In the genomic region with DNA sequence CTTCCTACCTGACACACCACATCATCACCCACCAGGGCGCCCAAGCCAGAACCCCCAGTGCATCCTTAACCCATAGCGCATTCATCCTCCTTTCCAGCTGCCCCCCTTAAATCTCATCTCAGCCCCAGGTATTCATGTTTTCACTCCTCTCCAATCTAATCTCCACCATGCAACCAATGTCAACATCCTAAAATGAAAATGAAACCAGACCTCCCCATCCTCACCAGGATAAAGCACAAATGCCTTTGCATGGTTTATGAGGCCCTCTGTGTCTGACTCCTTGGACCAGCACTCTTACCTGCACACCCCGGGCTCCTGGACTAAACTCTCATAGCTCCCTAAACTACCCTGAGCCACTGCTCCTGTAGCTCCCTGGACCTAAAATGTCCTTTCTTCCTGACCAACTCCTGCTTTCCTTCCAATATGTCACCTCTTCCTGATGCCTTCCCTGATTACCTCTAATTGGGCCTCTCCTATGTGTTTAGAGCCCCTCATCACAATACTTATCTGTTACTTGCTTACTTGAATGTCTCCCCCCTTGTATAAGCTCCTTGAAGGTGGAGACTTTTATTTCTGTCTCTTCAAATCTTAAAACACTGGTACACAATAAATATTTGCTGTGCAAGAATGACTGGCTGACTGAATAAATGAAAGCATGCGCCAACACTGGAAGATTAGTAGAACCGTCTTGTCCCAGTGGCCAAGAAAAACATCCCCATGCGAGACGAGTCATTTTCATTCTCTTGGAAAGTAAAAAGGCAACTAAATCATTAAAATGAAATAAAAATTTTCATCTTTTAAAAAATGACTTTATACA, we compare ENCODE assay signal across 13 cellular contexts.
DNase-seq lines count a peak whose midpoint lies in the region; ATAC-seq, FAIRE-seq and TF ChIP-seq lines count a peak whose summit lies in the region.
"Had no signal": no experiment of that assay in that cellular context is flagged by ENCODE, and none has a peak within 500 bp of the region (broad histone marks: within the 10 kb centered on the region; RNA-seq: fewer than 3 reads in every experiment).

No MANE protein-coding gene starts in this region.

- intact Hi-C loops in CD4-positive, alpha-beta T cell (cut with DNase I, micrococcal nuclease), result no loop called here
- intact Hi-C loops in activated T-helper 2 cell treated with anti-CD3 and anti-CD28 coated beads, Interferon-gamma antibody, Interleukin-2, Interleukin-4, amounts not matched to agents 10 μg/mL and 5 μg/mL and 100 μg/mL, durations not matched to agents 14 hours and 24 hours and 36 hours (cut with micrococcal nuclease), result loop anchor here (1.0 to 10.0 kb wide), 2 partner anchors 19 to 126 kb away; no protein-coding TSS in a partner anchor
- intact Hi-C loops in left ventricle myocardium inferior (cut with micrococcal nuclease), result no loop called here

- no peaks in the 10 kb centered on the region for H3K9me3 Mint-ChIP-seq in CD4-positive, alpha-beta T cell
- H3K9me3 Mint-ChIP-seq in activated T-helper 2 cell treated with anti-CD3 and anti-CD28 coated beads, Interferon-gamma antibody, Interleukin-2, Interleukin-4, amounts not matched to agents 10 μg/mL and 5 μg/mL and 100 μg/mL, durations not matched to agents 14 hours and 24 hours and 36 hours, result no peaks in the 10 kb centered on the region

- TF ChIP-seq POLR2A in H54 (IDR thresholded peaks at IDR 0.05; ENCODE audit: low read depth, low read length), result no peak

- in situ Hi-C loops in GM13977 (cut with MboI; ENCODE audit: low pct_unique_long_range_greater_than_20kb, low sequenced_read_pairs, unreplicated experiment), result loop anchor here (25.0 kb wide), 1 partner anchor 409 kb away; a partner anchor contains a TSS

- TF ChIP-seq CTCF in CD4-positive, alpha-beta T cell (IDR thresholded peaks at IDR 0.05), result no peak
- no peak for TF ChIP-seq CTCF in GM13977 (IDR thresholded peaks at IDR 0.05; ENCODE audit: extremely low read depth, insufficient read depth, missing control alignments)
- TF ChIP-seq CTCF in fibroblast of pulmonary artery (IDR thresholded peaks at IDR 0.05; ENCODE audit: low read length, missing control alignments), result no peak
- TF ChIP-seq CTCF in left ventricle myocardium inferior (IDR thresholded peaks at IDR 0.05; ENCODE audit: borderline replicate concordance), result no peak
- TF ChIP-seq CTCF in GM20000 (IDR thresholded peaks at IDR 0.05; ENCODE audit: extremely low read depth, missing control alignments), result no peak

- H3K4me1 ChIP-seq in left ventricle myocardium inferior, result peaks cover 29% of the 10 kb centered on the region

- no peaks in the 10 kb centered on the region for H3K9me3 ChIP-seq in CD4-positive, alpha-beta T cell (ENCODE audit: control insufficient read depth, low read length)
- no peaks in the 10 kb centered on the region for H3K9me3 ChIP-seq in left ventricle myocardium inferior (replicated peaks)
- H3K9me3 ChIP-seq: neutrophil had no signal

- peak; percentile 17 for ATAC-seq in CD4-positive, alpha-beta T cell (ENCODE audit: poor library complexity)
- ATAC-seq in GM18907 (IDR thresholded peaks at IDR 0.05; ENCODE audit: unreplicated experiment), result no peak

- H3K27ac ChIP-seq in CD4-positive, alpha-beta T cell (ENCODE audit: low read depth, low read length), result no peak overlapping the region
- no peak overlapping the region for H3K27ac ChIP-seq in left ventricle myocardium inferior (replicated peaks)
- H3K27ac ChIP-seq: C4-2B, cardiac muscle cell, neutrophil had no signal

- POLR2A ChIA-PET in CD4-positive, alpha-beta T cell (lab: Charles Lee), result no interaction called here

- H3K36me3 ChIP-seq in left ventricle myocardium inferior, result no peaks in the 10 kb centered on the region
- H3K36me3 ChIP-seq: cardiac muscle cell, neutrophil had no signal

- CTCF ChIA-PET in CD4-positive, alpha-beta T cell (lab: Charles Lee), result no interaction called here

- H3K4me1 Mint-ChIP-seq in CD4-positive, alpha-beta T cell (ENCODE audit: low read depth), result peaks cover 37% of the 10 kb centered on the region
- peaks cover 26% of the 10 kb centered on the region for H3K4me1 Mint-ChIP-seq in activated T-helper 2 cell treated with anti-CD3 and anti-CD28 coated beads, Interferon-gamma antibody, Interleukin-2, Interleukin-4, amounts not matched to agents 10 μg/mL and 5 μg/mL and 100 μg/mL, durations not matched to agents 14 hours and 24 hours and 36 hours (ENCODE audit: low read depth)

- H3K27ac Mint-ChIP-seq in CD4-positive, alpha-beta T cell, result peak overlapping the region; percentile 2
- peak overlapping the region; percentile 52 for H3K27ac Mint-ChIP-seq in activated T-helper 2 cell treated with anti-CD3 and anti-CD28 coated beads, Interferon-gamma antibody, Interleukin-2, Interleukin-4, amounts not matched to agents 10 μg/mL and 5 μg/mL and 100 μg/mL, durations not matched to agents 14 hours and 24 hours and 36 hours

- no peaks in the 10 kb centered on the region for H3K27me3 ChIP-seq in CD4-positive, alpha-beta T cell (ENCODE audit: control insufficient read depth, insufficient read depth, low read length)
- H3K27me3 ChIP-seq in left ventricle myocardium inferior (ENCODE audit: low read depth), result no peaks in the 10 kb centered on the region
- H3K27me3 ChIP-seq: cardiac muscle cell, neutrophil had no signal

- no peaks in the 10 kb centered on the region for H3K36me3 Mint-ChIP-seq in CD4-positive, alpha-beta T cell (ENCODE audit: low read depth)
- peaks cover 4% of the 10 kb centered on the region for H3K36me3 Mint-ChIP-seq in activated T-helper 2 cell treated with anti-CD3 and anti-CD28 coated beads, Interferon-gamma antibody, Interleukin-2, Interleukin-4, amounts not matched to agents 10 μg/mL and 5 μg/mL and 100 μg/mL, durations not matched to agents 14 hours and 24 hours and 36 hours (ENCODE audit: low read depth)

- H3K4me3 ChIP-seq in fibroblast of pulmonary artery (replicated peaks; ENCODE audit: low read depth, low read length) (no peak overlapping the region), left ventricle myocardium inferior (no peak overlapping the region)
- H3K4me3 ChIP-seq: cardiac muscle cell had no signal

- no peaks in the 10 kb centered on the region for H3K27me3 Mint-ChIP-seq in CD4-positive, alpha-beta T cell
- H3K27me3 Mint-ChIP-seq in activated T-helper 2 cell treated with anti-CD3 and anti-CD28 coated beads, Interferon-gamma antibody, Interleukin-2, Interleukin-4, amounts not matched to agents 10 μg/mL and 5 μg/mL and 100 μg/mL, durations not matched to agents 14 hours and 24 hours and 36 hours (ENCODE audit: low read depth), result no peaks in the 10 kb centered on the region

- FAIRE-seq in H54 (lab: Jason Lieb, UNC), result no peak

- H3K4me3 Mint-ChIP-seq in CD4-positive, alpha-beta T cell, result peak overlapping the region; percentile 45
- no peak overlapping the region for H3K4me3 Mint-ChIP-seq in activated T-helper 2 cell treated with anti-CD3 and anti-CD28 coated beads, Interferon-gamma antibody, Interleukin-2, Interleukin-4, amounts not matched to agents 10 μg/mL and 5 μg/mL and 100 μg/mL, durations not matched to agents 14 hours and 24 hours and 36 hours (ENCODE audit: low read depth)

- no peak for DNase-seq in CD4-positive, alpha-beta T cell
- DNase-seq in GM13977 (ENCODE audit: low spot score) (peak; percentile 40), fibroblast of pulmonary artery (ENCODE audit: low read depth) (peak; percentile 49), left ventricle myocardium inferior (no peak), GM20000 (ENCODE audit: low spot score) (no peak), H54 (ENCODE audit: insufficient read length, low spot score) (no peak)
- DNase-seq in activated T-helper 2 cell treated with anti-CD3 and anti-CD28 coated beads, Interferon-gamma antibody, Interleukin-2, Interleukin-4, amounts not matched to agents 10 μg/mL and 5 μg/mL and 100 μg/mL, durations not matched to agents 14 hours and 24 hours and 36 hours (ENCODE audit: low spot score), result no peak
- DNase-seq: NCI-H1930, SHP77 treated with DMSO at 0.1 percent for 48 hours had no signal

Comparison
In these comparisons a context has a peak if more than half of its experiments do, and no peak if none do; other contexts are left out.
1. DNase-seq: peak in GM13977 (single experiment) and fibroblast of pulmonary artery (single experiment); none in CD4-positive, alpha-beta T cell (0 of 10), activated T-helper 2 cell treated with anti-CD3 and anti-CD28 coated beads, Interferon-gamma antibody, Interleukin-2, Interleukin-4, amounts not matched to agents 10 μg/mL and 5 μg/mL and 100 μg/mL, durations not matched to agents 14 hours and 24 hours and 36 hours (single experiment), left ventricle myocardium inferior (single experiment), GM20000 (single experiment) and H54 (single experiment).